22 cellular contexts compared by ENCODE assay signal in genomic region chr15:73437541-73438109, GRCh38. TPM values are rescaled to one million over a fixed set of nuclear protein-coding genes. Genes with fewer than 3 reads are reported as not detected.
DNase-seq lines count a peak whose midpoint lies in the region; ATAC-seq, FAIRE-seq and TF ChIP-seq lines count a peak whose summit lies in the region.
"Had no signal": no experiment of that assay in that cellular context is flagged by ENCODE, and none has a peak within 500 bp of the region (broad histone marks: within the 10 kb centered on the region; RNA-seq: fewer than 3 reads in every experiment).

No MANE protein-coding gene starts in this region.

- H2BK120ac ChIP-seq in H1 (replicated peaks; ENCODE audit: low read depth, low read length) = no peak overlapping the region

- no peak overlapping the region for H3K56ac ChIP-seq in H1 (replicated peaks; ENCODE audit: insufficient read length, low read depth, low read length)

- peak; percentile 49 for DNase-seq in NK-92 treated with Interleukin-12 subunit alpha and Interleukin-12 subunit beta, amount 100 ng/mL, for 24 hours (lab: John Stamatoyannopoulos, UW)
- no peak for DNase-seq in NK-92 (lab: John Stamatoyannopoulos, UW; ENCODE audit: unreplicated experiment)
- no peak for DNase-seq in activated naive CD8-positive, alpha-beta T cell treated with anti-CD3 and anti-CD28 coated beads, Interleukin-2, amount 10 ng/mL, durations not matched to agents 7 days and 5 days
- no peak for DNase-seq in activated naive CD8-positive, alpha-beta T cell treated with anti-CD3 and anti-CD28 coated beads, Interleukin-2, amount 50 U/mL, for 24 hours
- DNase-seq in H1 (ENCODE audit: low read depth in 1 of 2, low spot score in 2 of 2) = no peak
- no peak for DNase-seq in right lobe of liver
- no peak for DNase-seq in omental fat pad (ENCODE audit: low spot score)
- DNase-seq in SKM-1 (lab: John Stamatoyannopoulos, UW; ENCODE audit: unreplicated experiment) = no peak
- DNase-seq: Calu3; CD8-positive, alpha-beta T cell; DMS79 treated with DMSO at 0.1 percent for 48 hours; GF-D8; H7; HFFc6 had no signal

- no peak for TF ChIP-seq POLR2A in H1 (IDR thresholded peaks at IDR 0.05; ENCODE audit: control extremely low read depth in 1 of 2, low read depth in 2 of 2, low read length in 2 of 2)
- TF ChIP-seq POLR2A in right lobe of liver (IDR thresholded peaks at IDR 0.05) = no peak

- no peaks in the 10 kb centered on the region for H3K23me2 ChIP-seq in H1 (ENCODE audit: low read depth, low read length)

- TF ChIP-seq EP300 in H1 (IDR thresholded peaks at IDR 0.05; ENCODE audit: borderline replicate concordance in 1 of 2, low read depth in 2 of 2, low read length in 2 of 2) = no peak

- FAIRE-seq in H1 (lab: Jason Lieb, UNC) = peak; percentile 7

- no peak overlapping the region for H3K4me3 Mint-ChIP-seq in activated naive CD8-positive, alpha-beta T cell treated with anti-CD3 and anti-CD28 coated beads, Interleukin-2, amount 10 ng/mL, durations not matched to agents 7 days and 5 days
- no peak overlapping the region for H3K4me3 Mint-ChIP-seq in activated naive CD8-positive, alpha-beta T cell treated with anti-CD3 and anti-CD28 coated beads, Interleukin-2, amount 50 U/mL, for 24 hours
- H3K4me3 Mint-ChIP-seq: CD8-positive, alpha-beta T cell; HFFc6 had no signal

- CTCF ChIA-PET in H1 (lab: Charles Lee; ENCODE audit: partially characterized antibody) = interaction anchor here (1.0 kb wide), 1 partner anchor 27 kb away, joined by 3 read pairs; no protein-coding TSS in a partner anchor

- H3K4ac ChIP-seq in H1 (replicated peaks; ENCODE audit: insufficient read length, low read depth, low read length) = no peak overlapping the region

- peaks cover 6% of the 10 kb centered on the region for H3K4me1 Mint-ChIP-seq in activated naive CD8-positive, alpha-beta T cell treated with anti-CD3 and anti-CD28 coated beads, Interleukin-2, amount 10 ng/mL, durations not matched to agents 7 days and 5 days
- H3K4me1 Mint-ChIP-seq in activated naive CD8-positive, alpha-beta T cell treated with anti-CD3 and anti-CD28 coated beads, Interleukin-2, amount 50 U/mL, for 24 hours = no peaks in the 10 kb centered on the region

- peaks cover 0 to 7% (median 0%) of the 10 kb centered on the region in 4 experiments; a peak in 1 of 7 replicates for H3K4me1 ChIP-seq in H1 (replicated peaks in 1 of 4; ENCODE audit: control insufficient read depth in 3 of 4, insufficient read depth in 4 of 4, low read length in 3 of 4)
- no peaks in the 10 kb centered on the region for H3K4me1 ChIP-seq in right lobe of liver
- H3K4me1 ChIP-seq: BLaER1 had no signal

- H3K9me3 ChIP-seq in H1 (ENCODE audit: insufficient read depth in 2 of 2, low read depth in 1 of 2, low read length in 1 of 2) (no peaks in the 10 kb centered on the region), right lobe of liver (no peaks in the 10 kb centered on the region)
- H3K9me3 ChIP-seq: BLaER1 had no signal

- ATAC-seq in activated naive CD8-positive, alpha-beta T cell treated with anti-CD3 and anti-CD28 coated beads, Interleukin-2, amount 10 ng/mL, durations not matched to agents 7 days and 5 days (ENCODE audit: low read depth) = peak; percentile 45
- no peak for ATAC-seq in activated naive CD8-positive, alpha-beta T cell treated with anti-CD3 and anti-CD28 coated beads, Interleukin-2, amount 50 U/mL, for 24 hours
- no peak for ATAC-seq in right lobe of liver
- no peak for ATAC-seq in omental fat pad (ENCODE audit: low FRiP score)
- ATAC-seq: CD8-positive, alpha-beta T cell; HCT116 had no signal

- no peak overlapping the region for H3K14ac ChIP-seq in H1 (ENCODE audit: insufficient read length)

- TF ChIP-seq CTCF in H1 (IDR thresholded peaks at IDR 0.05; ENCODE audit: control extremely low read depth in 1 of 3, insufficient read depth in 1 of 3, low read depth in 1 of 3, low read length in 3 of 3) (no peak), right lobe of liver (IDR thresholded peaks at IDR 0.05) (no peak), omental fat pad (IDR thresholded peaks at IDR 0.05) (no peak)

- H3K9ac ChIP-seq in H1 (replicated peaks in 1 of 4; ENCODE audit: extremely low read depth in 1 of 4, low read depth in 3 of 4, low read length in 3 of 4) = no peak overlapping the region
- H3K9ac ChIP-seq: BLaER1, GM23248 had no signal

- H2AFZ ChIP-seq in H1 (ENCODE audit: low read length) = 0 out of 2 replicates have a peak overlapping the region, but pooled peaks have one; percentile 3
- H2AFZ ChIP-seq: GM23248 had no signal

- H3K23ac ChIP-seq in H1 (ENCODE audit: insufficient read length) = no peak overlapping the region

- H3K36me3 ChIP-seq in H1 (ENCODE audit: control insufficient read depth in 2 of 4, insufficient read depth in 4 of 4, low read length in 3 of 4) (no peaks in the 10 kb centered on the region), right lobe of liver (no peaks in the 10 kb centered on the region)
- H3K36me3 ChIP-seq: BLaER1 had no signal

- intact Hi-C loops in right lobe of liver (cut with DNase I) = no loop called here

- no peak for TF ChIP-seq RAD21 in H1 (IDR thresholded peaks at IDR 0.05 in 1 of 2, conservative IDR thresholded peaks at IDR 0.05 in 1 of 2; ENCODE audit: low read depth in 2 of 2, low read length in 2 of 2)

- H3K27me3 Mint-ChIP-seq in activated naive CD8-positive, alpha-beta T cell treated with anti-CD3 and anti-CD28 coated beads, Interleukin-2, amount 10 ng/mL, durations not matched to agents 7 days and 5 days = peaks cover 31% of the 10 kb centered on the region
- peaks cover 14% of the 10 kb centered on the region for H3K27me3 Mint-ChIP-seq in activated naive CD8-positive, alpha-beta T cell treated with anti-CD3 and anti-CD28 coated beads, Interleukin-2, amount 50 U/mL, for 24 hours

- no peaks in the 10 kb centered on the region for H3K79me1 ChIP-seq in H1 (ENCODE audit: low read depth, low read length)

- H3K27ac Mint-ChIP-seq in activated naive CD8-positive, alpha-beta T cell treated with anti-CD3 and anti-CD28 coated beads, Interleukin-2, amount 10 ng/mL, durations not matched to agents 7 days and 5 days = no peak overlapping the region
- no peak overlapping the region for H3K27ac Mint-ChIP-seq in activated naive CD8-positive, alpha-beta T cell treated with anti-CD3 and anti-CD28 coated beads, Interleukin-2, amount 50 U/mL, for 24 hours
- H3K27ac Mint-ChIP-seq: CD8-positive, alpha-beta T cell; HFFc6 had no signal

- no peak overlapping the region; the same call in 1 of the 2 replicates for H4K8ac ChIP-seq in H1 (ENCODE audit: extremely low read depth, insufficient read depth, low read length)

- no peak overlapping the region for H2BK5ac ChIP-seq in H1 (ENCODE audit: low read depth, low read length)

- no peak overlapping the region for H4K91ac ChIP-seq in H1 (replicated peaks; ENCODE audit: insufficient read length, low read length)

- POLR2A ChIA-PET in activated naive CD8-positive, alpha-beta T cell treated with anti-CD3 and anti-CD28 coated beads, Interleukin-2, amount 10 ng/mL, durations not matched to agents 7 days and 5 days (lab: Charles Lee) = no interaction called here
- POLR2A ChIA-PET in H1 (lab: Charles Lee; ENCODE audit: partially characterized antibody) = no interaction called here

- WGBS in H1 (ENCODE audit: extremely low coverage in 1 of 2, insufficient coverage in 1 of 2, insufficient read length in 1 of 2, insufficient replicate concordance in 2 of 2, low coverage in 1 of 2, low lambda C conversion rate in 2 of 2, missing lambda C conversion rate in 1 of 2), 2 experiments = 85% methylated on average over 4 of the region's 4 CpGs; no CpG with 5 or more reads in 1 of the 2 experiments
- 32% methylated on average over 4 of the region's 4 CpGs for WGBS in right lobe of liver (ENCODE audit: insufficient coverage, low coverage, low lambda C conversion rate, missing lambda C conversion rate)

- no peaks in the 10 kb centered on the region for H3K9me3 Mint-ChIP-seq in activated naive CD8-positive, alpha-beta T cell treated with anti-CD3 and anti-CD28 coated beads, Interleukin-2, amount 10 ng/mL, durations not matched to agents 7 days and 5 days
- no peaks in the 10 kb centered on the region for H3K9me3 Mint-ChIP-seq in activated naive CD8-positive, alpha-beta T cell treated with anti-CD3 and anti-CD28 coated beads, Interleukin-2, amount 50 U/mL, for 24 hours
- H3K9me3 Mint-ChIP-seq: CD8-positive, alpha-beta T cell; HFFc6 had no signal

- H2BK12ac ChIP-seq in H1 (ENCODE audit: low read depth, low read length) = no peak overlapping the region

- H3K4me2 ChIP-seq in H1 (ENCODE audit: insufficient read depth in 1 of 2, low read depth in 2 of 2, low read length in 2 of 2) = no peak overlapping the region
- H3K4me2 ChIP-seq: BLaER1 had no signal

- H3K27ac ChIP-seq in H1 (ENCODE audit: low read depth, low read length) (no peak overlapping the region), right lobe of liver (no peak overlapping the region)
- H3K27ac ChIP-seq: 22Rv1, BLaER1, GM23248, HL-60 had no signal

- H2BK15ac ChIP-seq in H1 (ENCODE audit: low read length) = no peak overlapping the region

- no peak overlapping the region for H4K5ac ChIP-seq in H1 (ENCODE audit: insufficient read length, low read depth, low read length)

- no peak overlapping the region for H3K4me3 ChIP-seq in H1 (ENCODE audit: extremely low read depth in 1 of 4, insufficient read depth in 2 of 4, low read depth in 3 of 4, low read length in 4 of 4)
- H3K4me3 ChIP-seq in right lobe of liver = no peak overlapping the region
- H3K4me3 ChIP-seq: BLaER1, GM23248 had no signal

- no peak overlapping the region for H2AK5ac ChIP-seq in H1 (ENCODE audit: low read depth, low read length)

- H3K27me3 ChIP-seq in H1 (replicated peaks in 1 of 4; ENCODE audit: control insufficient read depth in 3 of 4, extremely low read depth in 1 of 4, insufficient read depth in 3 of 4, low read length in 3 of 4) = no peaks in the 10 kb centered on the region
- no peaks in the 10 kb centered on the region for H3K27me3 ChIP-seq in right lobe of liver
- H3K27me3 ChIP-seq: BLaER1 had no signal

- H2BK20ac ChIP-seq in H1 (ENCODE audit: low read length) = no peak overlapping the region

- no peaks in the 10 kb centered on the region for H4K20me1 ChIP-seq in H1 (replicated peaks in 1 of 2; ENCODE audit: control insufficient read depth in 1 of 2, insufficient read depth in 2 of 2, low read length in 2 of 2)
- H4K20me1 ChIP-seq: BLaER1 had no signal

- H3K36me3 Mint-ChIP-seq in activated naive CD8-positive, alpha-beta T cell treated with anti-CD3 and anti-CD28 coated beads, Interleukin-2, amount 10 ng/mL, durations not matched to agents 7 days and 5 days = no peaks in the 10 kb centered on the region
- H3K36me3 Mint-ChIP-seq in activated naive CD8-positive, alpha-beta T cell treated with anti-CD3 and anti-CD28 coated beads, Interleukin-2, amount 50 U/mL, for 24 hours (ENCODE audit: low read depth) = no peaks in the 10 kb centered on the region
- H3K36me3 Mint-ChIP-seq: CD8-positive, alpha-beta T cell had no signal

- no peak overlapping the region for H3K18ac ChIP-seq in H1 (ENCODE audit: extremely low read depth, low read length)

- H3K79me2 ChIP-seq in H1 (ENCODE audit: control insufficient read depth in 1 of 2, insufficient read depth in 2 of 2, low read length in 2 of 2) = no peaks in the 10 kb centered on the region

RNA-seq across cellular contexts. Expression of gene REC114, which starts 5.3 kb away (rescaled TPM):
- not detected for total RNA-seq in activated naive CD8-positive, alpha-beta T cell treated with anti-CD3 and anti-CD28 coated beads, Interleukin-2, amount 10 ng/mL, durations not matched to agents 7 days and 5 days
- not detected in 2 replicates for total RNA-seq in H1 (2021; fragmentation: NEBNext Ultra II Directional; extraction: Animal tissue kit (Norgen Biotek cat#: 25700))
- polyA plus RNA-seq in H1 (2011; rRNA removed) = 0.12 TPM in 1 of 2 replicates, not detected in the other
- 0.10 TPM for polyA plus RNA-seq in H1 (2011; cell fraction: cytosol; rRNA removed)
- polyA plus RNA-seq in H1 (2011; cell fraction: nucleus; rRNA removed) = not detected
- polyA plus RNA-seq in H1 (2012, experiment 1 of 2) = not detected in 4 replicates
- not detected for polyA plus RNA-seq in H1 (2012, experiment 2 of 2)
- not detected for polyA plus RNA-seq in H1 (2013, experiment 1 of 2)
- not detected for polyA plus RNA-seq in H1 (2013, experiment 2 of 2)
- not detected in 2 replicates for polyA minus RNA-seq in H1 (2011; rRNA and poly(A)+ RNA removed)
- polyA minus RNA-seq in H1 (2011; cell fraction: cytosol; rRNA and poly(A)+ RNA removed) = not detected
- not detected for polyA minus RNA-seq in H1 (2011; cell fraction: nucleus; rRNA and poly(A)+ RNA removed)
- not detected for total RNA-seq in right lobe of liver
- not detected for total RNA-seq in omental fat pad
- total RNA-seq: A673; Calu3; CD8-positive, alpha-beta T cell; GM23248; H7; HFFc6; HT1080 had no signal
- polyA plus RNA-seq: AG04450, GM23248 had no signal
